Comparison of ENCODE assay signal across 8 cellular contexts in genomic region chr9:36036253-36036779, GRCh38. TPM values are rescaled to one million over a fixed set of nuclear protein-coding genes. Genes with fewer than 3 reads are reported as not detected.
DNase-seq lines count a peak whose midpoint lies in the region; ATAC-seq and TF ChIP-seq lines count a peak whose summit lies in the region.

No MANE protein-coding gene starts in this region.

- intact Hi-C loops in left ventricle myocardium superior (cut with micrococcal nuclease) (no loop called here), breast epithelium (cut with DNase I; ENCODE audit: low total_unique reads) (loop anchor here (2.0 kb wide), 1 partner anchor 64 kb away; no protein-coding TSS in a partner anchor), upper lobe of right lung (cut with DNase I) (no loop called here)

- no peak for ATAC-seq in left ventricle myocardium superior
- no peak for ATAC-seq in upper lobe of right lung

- H3K27me3 ChIP-seq in cardiac muscle cell, result peaks cover 4% of the 10 kb centered on the region
- no peaks in the 10 kb centered on the region for H3K27me3 ChIP-seq in breast epithelium
- no peaks in the 10 kb centered on the region for H3K27me3 ChIP-seq in upper lobe of right lung

- no peaks in the 10 kb centered on the region for H3K9me3 ChIP-seq in cardiac muscle cell (ENCODE audit: low read depth)
- H3K9me3 ChIP-seq in breast epithelium, result no peaks in the 10 kb centered on the region
- H3K9me3 ChIP-seq in mesodermal cell (ENCODE audit: control insufficient read depth, low read length), result no peaks in the 10 kb centered on the region
- H3K9me3 ChIP-seq in upper lobe of right lung, result no peaks in the 10 kb centered on the region

- peak overlapping the region; percentile 78 for H3K27ac ChIP-seq in cardiac muscle cell
- H3K27ac ChIP-seq in breast epithelium, result peak overlapping the region; percentile 23 to 82
- H3K27ac ChIP-seq in mesodermal cell (ENCODE audit: low read depth, low read length, severe bottlenecking), result peak overlapping the region; percentile 84
- H3K27ac ChIP-seq in upper lobe of right lung, result no peak overlapping the region

- 67 to 69% methylated on average over 11 to 14 of the region's 20 CpGs for WGBS in mesodermal cell (ENCODE audit: insufficient coverage in 2 of 2), 2 experiments

- no peak for TF ChIP-seq CTCF in cardiac muscle cell (IDR thresholded peaks at IDR 0.05; ENCODE audit: low read depth, low read length)
- no peak for TF ChIP-seq CTCF in breast epithelium (IDR thresholded peaks at IDR 0.05)
- no peak for TF ChIP-seq CTCF in upper lobe of right lung (IDR thresholded peaks at IDR 0.05)

- H3K4me1 ChIP-seq in cardiac muscle cell (ENCODE audit: low read depth) (peaks cover 10% of the 10 kb centered on the region), breast epithelium (no peaks in the 10 kb centered on the region), mesodermal cell (ENCODE audit: control insufficient read depth, insufficient read depth, low read length, poor library complexity, severe bottlenecking) (peaks cover 23% of the 10 kb centered on the region), upper lobe of right lung (peaks cover 27% of the 10 kb centered on the region)

- TF ChIP-seq POLR2A in breast epithelium (IDR thresholded peaks at IDR 0.05), result no peak

- DNase-seq in cardiac muscle cell (ENCODE audit: low read depth in 1 of 2, low spot score in 1 of 2) (no peak), left ventricle myocardium superior (no peak), breast epithelium (ENCODE audit: low spot score in 2 of 2) (no peak), upper lobe of right lung (no peak), NOMO-1 treated with dmso at 0.1 percent for 144 hours (lab: John Stamatoyannopoulos, UW; ENCODE audit: unreplicated experiment) (no peak), COR-L47 (lab: John Stamatoyannopoulos, UW) (no peak), NCI-H2107 (lab: John Stamatoyannopoulos, UW) (no peak)

- peak overlapping the region; percentile 78 for H3K4me3 ChIP-seq in cardiac muscle cell
- peak overlapping the region; percentile 88 to 98 (median 89) for H3K4me3 ChIP-seq in breast epithelium
- peak overlapping the region; percentile 92 for H3K4me3 ChIP-seq in mesodermal cell (ENCODE audit: extremely low read depth, insufficient read depth, low read length, poor library complexity, severe bottlenecking)
- H3K4me3 ChIP-seq in upper lobe of right lung, result peak overlapping the region; percentile 86

- H3K36me3 ChIP-seq in cardiac muscle cell (no peaks in the 10 kb centered on the region), breast epithelium (no peaks in the 10 kb centered on the region), mesodermal cell (ENCODE audit: control insufficient read depth, insufficient read depth, low read length) (no peaks in the 10 kb centered on the region), upper lobe of right lung (no peaks in the 10 kb centered on the region)

RNA-seq across cellular contexts. Expression of gene RECK, which starts 0.4 kb away (rescaled TPM):
- total RNA-seq in cardiac muscle cell, result 6.4 and 8.5 TPM in 2 replicates
- polyA plus RNA-seq in cardiac muscle cell, result 11.1 and 15.3 TPM in 2 replicates
- total RNA-seq in left ventricle myocardium superior, result 4.5 TPM
- 10 to 100 TPM; 12.7 to 25.6 (median 17.7) TPM for total RNA-seq in breast epithelium
- 32.5 TPM for polyA plus RNA-seq in mesodermal cell (2013, experiment 1 of 2)
- polyA plus RNA-seq in mesodermal cell (2013, experiment 2 of 2), result 28.7 TPM
- total RNA-seq in upper lobe of right lung, result 20.1 TPM
